ENCODE assay signal across 15 cellular contexts in the genomic region with DNA sequence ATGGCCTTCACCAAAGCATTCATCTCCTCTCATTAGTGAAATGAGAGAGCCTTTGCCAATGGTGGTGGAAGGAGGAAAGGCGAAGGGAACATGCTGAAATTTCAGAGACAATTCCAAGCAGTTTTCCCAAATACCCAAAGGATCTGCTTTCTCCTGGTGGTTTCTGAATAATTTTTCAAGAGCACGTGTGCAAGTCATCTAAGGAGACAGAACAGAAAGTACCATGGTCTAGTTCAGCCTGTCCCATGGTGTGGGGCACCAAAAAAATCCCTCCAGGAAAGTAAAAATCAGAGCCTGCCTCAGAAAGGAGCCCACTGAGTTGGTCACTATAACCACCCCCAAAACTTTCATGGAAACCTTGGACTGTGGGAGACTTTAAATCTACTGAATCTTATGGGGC.
A peak's percentile ranks its signal among the peaks of the same experiment; 100 is the strongest.
DNase-seq lines count a peak whose midpoint lies in the region; ATAC-seq and TF ChIP-seq lines count a peak whose summit lies in the region.
"Had no signal": no experiment of that assay in that cellular context is flagged by ENCODE, and none has a peak within 500 bp of the region (broad histone marks: within the 10 kb centered on the region; RNA-seq: fewer than 3 reads in every experiment).

No MANE protein-coding gene starts in this region.

- H3K4me3 ChIP-seq in right atrium auricular region (no peak overlapping the region), gastrocnemius medialis (no peak overlapping the region)

- ATAC-seq in left ventricle myocardium superior: peak; percentile 60
- peak; percentile 62 to 69 for ATAC-seq in gastrocnemius medialis

- H3K36me3 ChIP-seq in right atrium auricular region (no peaks in the 10 kb centered on the region), gastrocnemius medialis (no peaks in the 10 kb centered on the region)

- H3K27ac ChIP-seq in right atrium auricular region (no peak overlapping the region), gastrocnemius medialis (peak overlapping the region in 3 of 4 donors; percentile 25 to 47 (median 39))
- H3K27ac ChIP-seq: C4-2B had no signal

- in situ Hi-C loops in gastrocnemius medialis (cut with MboI; ENCODE audit: low sequenced_read_pairs in 4 of 4): no loop called here

- peak overlapping the region; percentile 14 for H3K27ac Mint-ChIP-seq in chondrocyte (ENCODE audit: unreplicated experiment)
- H3K27ac Mint-ChIP-seq: CD4-positive, alpha-beta T cell; H9 had no signal

- no peaks in the 10 kb centered on the region for H3K27me3 Mint-ChIP-seq in chondrocyte (ENCODE audit: low read depth)
- H3K27me3 Mint-ChIP-seq: CD4-positive, alpha-beta T cell had no signal

- no peaks in the 10 kb centered on the region for H3K9me3 ChIP-seq in right atrium auricular region
- H3K9me3 ChIP-seq in gastrocnemius medialis: no peaks in the 10 kb centered on the region
- H3K9me3 ChIP-seq: Caco-2 had no signal

- no peak for TF ChIP-seq POLR2A in gastrocnemius medialis (IDR thresholded peaks at IDR 0.05)

- no peaks in the 10 kb centered on the region for H3K27me3 ChIP-seq in right atrium auricular region
- no peaks in the 10 kb centered on the region for H3K27me3 ChIP-seq in gastrocnemius medialis

- peaks cover 34% of the 10 kb centered on the region for H3K4me1 Mint-ChIP-seq in chondrocyte (ENCODE audit: low read depth)

- H3K9me3 Mint-ChIP-seq in chondrocyte (ENCODE audit: low read depth): no peaks in the 10 kb centered on the region
- H3K9me3 Mint-ChIP-seq: H9 had no signal

- intact Hi-C loops in left ventricle myocardium superior (cut with micrococcal nuclease): no loop called here
- intact Hi-C loops in gastrocnemius medialis (cut with DNase I; ENCODE audit: low total_unique reads): loop anchor here (10.0 kb wide), 1 partner anchor 155 kb away; the partner anchor contains the start of gene PAPPA

- H3K36me3 Mint-ChIP-seq in chondrocyte (ENCODE audit: low read depth): peaks cover 42% of the 10 kb centered on the region

- H3K4me3 Mint-ChIP-seq in chondrocyte (ENCODE audit: unreplicated experiment): no peak overlapping the region
- H3K4me3 Mint-ChIP-seq: CD4-positive, alpha-beta T cell; H9 had no signal

- no peak for DNase-seq in left ventricle myocardium superior
- DNase-seq in right atrium auricular region (ENCODE audit: low spot score): no peak
- no peak for DNase-seq in chondrocyte (ENCODE audit: low spot score)
- no peak for DNase-seq in gastrocnemius medialis
- DNase-seq in mucosa of gallbladder (ENCODE audit: low spot score): no peak
- DNase-seq in ureter (ENCODE audit: low spot score): no peak
- DNase-seq: AML-193; Caco-2; CD4-positive, alpha-beta T cell; DMS153; DMS79 treated with DMSO at 0.1 percent for 48 hours; GF-D8; H9; IMR-90 had no signal

- TF ChIP-seq CTCF in right atrium auricular region (IDR thresholded peaks at IDR 0.05) (no peak), chondrocyte (IDR thresholded peaks at IDR 0.05) (no peak), gastrocnemius medialis (IDR thresholded peaks at IDR 0.05 in 4 of 5, conservative IDR thresholded peaks at IDR 0.05 in 1 of 5) (no peak)

- H3K4me1 ChIP-seq in right atrium auricular region (no peaks in the 10 kb centered on the region), gastrocnemius medialis (no peaks in the 10 kb centered on the region)
- H3K4me1 ChIP-seq: Caco-2 had no signal

Comparison
In these comparisons a context has a peak if more than half of its experiments do, and no peak if none do; other contexts are left out.
1. H3K27ac ChIP-seq: peak in gastrocnemius medialis (3 of 4); none in right atrium auricular region (0 of 2).